Comparison of ENCODE assay signal across 1 cellular context in the genomic region with DNA sequence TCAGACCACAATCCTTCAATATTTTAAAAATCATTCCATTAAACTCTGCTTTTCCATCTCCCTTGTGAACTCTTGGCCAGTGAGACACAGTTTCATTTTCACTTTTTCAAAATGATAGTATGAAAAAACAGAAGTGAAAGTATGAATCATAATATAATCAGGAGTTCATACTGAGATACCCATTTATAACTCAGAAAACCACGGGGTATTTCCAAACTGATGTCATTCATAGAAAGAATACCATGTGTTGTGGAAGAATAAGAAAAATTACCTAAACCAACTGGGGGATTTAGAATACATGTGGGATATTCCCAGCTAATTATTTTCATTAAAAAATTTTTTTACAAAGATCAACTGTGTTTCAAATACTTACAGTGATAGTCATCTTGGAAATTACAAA.
TF ChIP-seq lines count a peak whose summit lies in the region.

No MANE protein-coding gene starts in this region.

TF ChIP-seq in GM12878, 131 proteins besides CTCF, POLR2A, EP300 and RAD21 (continues in another document):
- peak; percentile 69; the same call in 1 of the 2 replicates for TF ChIP-seq CBX5 (IDR thresholded peaks at IDR 0.05; ENCODE audit: low read depth)
- peak; percentile 88 for TF ChIP-seq SKIL (IDR thresholded peaks at IDR 0.05; ENCODE audit: low read depth, poor library complexity, severe bottlenecking)
- TF ChIP-seq SRF (IDR thresholded peaks at IDR 0.05; ENCODE audit: low read depth in 2 of 2, low read length in 2 of 2), result peak in 1 of 2 experiments; percentile 64; a peak in 1 of 4 replicates
- TF ChIP-seq JUNB (IDR thresholded peaks at IDR 0.05), result peak; percentile 100
- TF ChIP-seq NRF1 (conservative IDR thresholded peaks at IDR 0.05; ENCODE audit: low read depth, low read length), result no peak
- TF ChIP-seq ZNF384 (IDR thresholded peaks at IDR 0.05; ENCODE audit: borderline replicate concordance, low read depth, low read length), result peak; percentile 50; the same call in 1 of the 2 replicates
- TF ChIP-seq, protein P1, sequence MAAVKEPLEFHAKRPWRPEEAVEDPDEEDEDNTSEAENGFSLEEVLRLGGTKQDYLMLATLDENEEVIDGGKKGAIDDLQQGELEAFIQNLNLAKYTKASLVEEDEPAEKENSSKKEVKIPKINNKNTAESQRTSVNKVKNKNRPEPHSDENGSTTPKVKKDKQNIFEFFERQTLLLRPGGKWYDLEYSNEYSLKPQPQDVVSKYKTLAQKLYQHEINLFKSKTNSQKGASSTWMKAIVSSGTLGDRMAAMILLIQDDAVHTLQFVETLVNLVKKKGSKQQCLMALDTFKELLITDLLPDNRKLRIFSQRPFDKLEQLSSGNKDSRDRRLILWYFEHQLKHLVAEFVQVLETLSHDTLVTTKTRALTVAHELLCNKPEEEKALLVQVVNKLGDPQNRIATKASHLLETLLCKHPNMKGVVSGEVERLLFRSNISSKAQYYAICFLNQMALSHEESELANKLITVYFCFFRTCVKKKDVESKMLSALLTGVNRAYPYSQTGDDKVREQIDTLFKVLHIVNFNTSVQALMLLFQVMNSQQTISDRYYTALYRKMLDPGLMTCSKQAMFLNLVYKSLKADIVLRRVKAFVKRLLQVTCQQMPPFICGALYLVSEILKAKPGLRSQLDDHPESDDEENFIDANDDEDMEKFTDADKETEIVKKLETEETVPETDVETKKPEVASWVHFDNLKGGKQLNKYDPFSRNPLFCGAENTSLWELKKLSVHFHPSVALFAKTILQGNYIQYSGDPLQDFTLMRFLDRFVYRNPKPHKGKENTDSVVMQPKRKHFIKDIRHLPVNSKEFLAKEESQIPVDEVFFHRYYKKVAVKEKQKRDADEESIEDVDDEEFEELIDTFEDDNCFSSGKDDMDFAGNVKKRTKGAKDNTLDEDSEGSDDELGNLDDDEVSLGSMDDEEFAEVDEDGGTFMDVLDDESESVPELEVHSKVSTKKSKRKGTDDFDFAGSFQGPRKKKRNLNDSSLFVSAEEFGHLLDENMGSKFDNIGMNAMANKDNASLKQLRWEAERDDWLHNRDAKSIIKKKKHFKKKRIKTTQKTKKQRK (IDR thresholded peaks at IDR 0.05; ENCODE audit: low read depth, low read length), result no peak
- no peak for TF ChIP-seq HDGF (IDR thresholded peaks at IDR 0.05)
- peak; percentile 98 for TF ChIP-seq TBL1XR1 (IDR thresholded peaks at IDR 0.05; ENCODE audit: low read depth, low read length)
- TF ChIP-seq ZNF622 (IDR thresholded peaks at IDR 0.05), result no peak
- TF ChIP-seq SP1 (IDR thresholded peaks at IDR 0.05; ENCODE audit: low read depth, low read length), result peak; percentile 74
- no peak for TF ChIP-seq RBBP5 (conservative IDR thresholded peaks at IDR 0.05)
- TF ChIP-seq NBN (IDR thresholded peaks at IDR 0.05), result peak; percentile 71; the same call in 1 of the 2 replicates
- TF ChIP-seq NR2C2 (IDR thresholded peaks at IDR 0.05; ENCODE audit: borderline replicate concordance, control insufficient read depth, insufficient read length, low read depth), result no peak
- TF ChIP-seq E2F8 (IDR thresholded peaks at IDR 0.05; ENCODE audit: low read depth, partially characterized antibody), result peak; percentile 79
- TF ChIP-seq YY1 (IDR thresholded peaks at IDR 0.05; ENCODE audit: low read depth, low read length), result no peak
- TF ChIP-seq GABPA (IDR thresholded peaks at IDR 0.05; ENCODE audit: low read depth), result peak; percentile 81
- TF ChIP-seq JUND (IDR thresholded peaks at IDR 0.05; ENCODE audit: low read depth, low read length), result peak; percentile 91
- TF ChIP-seq NFYA (IDR thresholded peaks at IDR 0.05; ENCODE audit: borderline replicate concordance, low read depth, low read length), result no peak
- peak; percentile 93 for TF ChIP-seq PML (IDR thresholded peaks at IDR 0.05; ENCODE audit: low read length)
- TF ChIP-seq RUNX3 (IDR thresholded peaks at IDR 0.05; ENCODE audit: low read length), result peak; percentile 100
- no peak for TF ChIP-seq HCFC1 (IDR thresholded peaks at IDR 0.05; ENCODE audit: low read length)
- TF ChIP-seq BCL11A (IDR thresholded peaks at IDR 0.05; ENCODE audit: low read depth, low read length), result peak; percentile 97
- no peak for TF ChIP-seq IKZF1 (conservative IDR thresholded peaks at IDR 0.05)
- TF ChIP-seq ZBTB11 (CRISPR knock-in tag; IDR thresholded peaks at IDR 0.05), result no peak
- peak; percentile 93; the same call in 1 of the 2 replicates for TF ChIP-seq STAT3 (IDR thresholded peaks at IDR 0.05; ENCODE audit: low read depth, low read length)
- peak; percentile 73 for TF ChIP-seq RAD51 (IDR thresholded peaks at IDR 0.05)
- no peak for TF ChIP-seq POLR2AphosphoS5 (IDR thresholded peaks at IDR 0.05; ENCODE audit: low read length)
- TF ChIP-seq BHLHE40 (IDR thresholded peaks at IDR 0.05; ENCODE audit: borderline replicate concordance in 1 of 2, low read depth in 2 of 2, low read length in 1 of 2), result peak in 1 of 2 experiments; percentile 87; a peak in 2 of 4 replicates
- TF ChIP-seq SMAD5 (IDR thresholded peaks at IDR 0.05; ENCODE audit: low read depth), result no peak
- TF ChIP-seq CHD4 (IDR thresholded peaks at IDR 0.05), result no peak
- TF ChIP-seq MYC (IDR thresholded peaks at IDR 0.05; ENCODE audit: insufficient read depth, insufficient read length, insufficient replicate concordance, low read length, severe bottlenecking), result no peak
- TF ChIP-seq NKRF (conservative IDR thresholded peaks at IDR 0.05), result no peak
- peak; percentile 87; the same call in 2 of the 3 replicates for TF ChIP-seq POU2F2 (IDR thresholded peaks at IDR 0.05; ENCODE audit: borderline replicate concordance, low read depth, low read length)
- TF ChIP-seq MEF2A (IDR thresholded peaks at IDR 0.05; ENCODE audit: insufficient read depth, low read depth, low read length), result peak; percentile 100
- TF ChIP-seq ZBED1 (IDR thresholded peaks at IDR 0.05; ENCODE audit: borderline replicate concordance), result peak; percentile 99
- TF ChIP-seq, protein P2, sequence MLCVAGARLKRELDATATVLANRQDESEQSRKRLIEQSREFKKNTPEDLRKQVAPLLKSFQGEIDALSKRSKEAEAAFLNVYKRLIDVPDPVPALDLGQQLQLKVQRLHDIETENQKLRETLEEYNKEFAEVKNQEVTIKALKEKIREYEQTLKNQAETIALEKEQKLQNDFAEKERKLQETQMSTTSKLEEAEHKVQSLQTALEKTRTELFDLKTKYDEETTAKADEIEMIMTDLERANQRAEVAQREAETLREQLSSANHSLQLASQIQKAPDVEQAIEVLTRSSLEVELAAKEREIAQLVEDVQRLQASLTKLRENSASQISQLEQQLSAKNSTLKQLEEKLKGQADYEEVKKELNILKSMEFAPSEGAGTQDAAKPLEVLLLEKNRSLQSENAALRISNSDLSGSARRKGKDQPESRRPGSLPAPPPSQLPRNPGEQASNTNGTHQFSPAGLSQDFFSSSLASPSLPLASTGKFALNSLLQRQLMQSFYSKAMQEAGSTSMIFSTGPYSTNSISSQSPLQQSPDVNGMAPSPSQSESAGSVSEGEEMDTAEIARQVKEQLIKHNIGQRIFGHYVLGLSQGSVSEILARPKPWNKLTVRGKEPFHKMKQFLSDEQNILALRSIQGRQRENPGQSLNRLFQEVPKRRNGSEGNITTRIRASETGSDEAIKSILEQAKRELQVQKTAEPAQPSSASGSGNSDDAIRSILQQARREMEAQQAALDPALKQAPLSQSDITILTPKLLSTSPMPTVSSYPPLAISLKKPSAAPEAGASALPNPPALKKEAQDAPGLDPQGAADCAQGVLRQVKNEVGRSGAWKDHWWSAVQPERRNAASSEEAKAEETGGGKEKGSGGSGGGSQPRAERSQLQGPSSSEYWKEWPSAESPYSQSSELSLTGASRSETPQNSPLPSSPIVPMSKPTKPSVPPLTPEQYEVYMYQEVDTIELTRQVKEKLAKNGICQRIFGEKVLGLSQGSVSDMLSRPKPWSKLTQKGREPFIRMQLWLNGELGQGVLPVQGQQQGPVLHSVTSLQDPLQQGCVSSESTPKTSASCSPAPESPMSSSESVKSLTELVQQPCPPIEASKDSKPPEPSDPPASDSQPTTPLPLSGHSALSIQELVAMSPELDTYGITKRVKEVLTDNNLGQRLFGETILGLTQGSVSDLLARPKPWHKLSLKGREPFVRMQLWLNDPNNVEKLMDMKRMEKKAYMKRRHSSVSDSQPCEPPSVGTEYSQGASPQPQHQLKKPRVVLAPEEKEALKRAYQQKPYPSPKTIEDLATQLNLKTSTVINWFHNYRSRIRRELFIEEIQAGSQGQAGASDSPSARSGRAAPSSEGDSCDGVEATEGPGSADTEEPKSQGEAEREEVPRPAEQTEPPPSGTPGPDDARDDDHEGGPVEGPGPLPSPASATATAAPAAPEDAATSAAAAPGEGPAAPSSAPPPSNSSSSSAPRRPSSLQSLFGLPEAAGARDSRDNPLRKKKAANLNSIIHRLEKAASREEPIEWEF (IDR thresholded peaks at IDR 0.05; ENCODE audit: insufficient replicate concordance, low read depth, low read length), result peak; percentile 78
- 0 out of 2 replicates have a peak, but pooled peaks have one; percentile 49 for TF ChIP-seq TCF12 (IDR thresholded peaks at IDR 0.05; ENCODE audit: low read depth, low read length)
- no peak for TF ChIP-seq IRF3 (IDR thresholded peaks at IDR 0.05)
